In genomic region chr20:31721408-31722332, GRCh38 we compare ENCODE assay signal across 8 cellular contexts. TPM values are rescaled to one million over a fixed set of nuclear protein-coding genes. Genes with fewer than 3 reads are reported as not detected.
DNase-seq lines count a peak whose midpoint lies in the region; ATAC-seq and TF ChIP-seq lines count a peak whose summit lies in the region.

No MANE protein-coding gene starts in this region.

- intact Hi-C loops in Calu3 (cut with micrococcal nuclease; ENCODE audit: unreplicated experiment) (loop anchor here (5.0 kb wide), 2 partner anchors 44 to 159 kb away; no protein-coding TSS in a partner anchor), MCF 10A (cut with micrococcal nuclease) (loop anchor here (1.0 to 5.0 kb wide), 3 partner anchors 9 to 44 kb away; no protein-coding TSS in a partner anchor), right lobe of liver (cut with DNase I) (loop anchor here (5.0 kb wide), 1 partner anchor 59 kb away; no protein-coding TSS in a partner anchor), testis (cut with DNase I; ENCODE audit: low total_unique reads) (no loop called here)

- H3K36me3 ChIP-seq in right lobe of liver (no peaks in the 10 kb centered on the region), testis (ENCODE audit: low read depth, missing control alignments) (no peaks in the 10 kb centered on the region)

- peak overlapping the region; percentile 90 to 97 (median 95) for H3K4me3 ChIP-seq in right lobe of liver
- H3K4me3 ChIP-seq in testis = peak overlapping the region; percentile 79 to 83

- H3K27ac Mint-ChIP-seq in Calu3 (ENCODE audit: unreplicated experiment) = peak overlapping the region; percentile 94
- H3K27ac Mint-ChIP-seq in MCF 10A (ENCODE audit: low read depth, unreplicated experiment) = peak overlapping the region; percentile 93

- H3K9me3 ChIP-seq in right lobe of liver (no peaks in the 10 kb centered on the region), testis (no peaks in the 10 kb centered on the region)

- no peak for ATAC-seq in right lobe of liver
- ATAC-seq in GM19463 (IDR thresholded peaks at IDR 0.05; ENCODE audit: unreplicated experiment) = no peak

- H3K36me3 Mint-ChIP-seq in Calu3 (ENCODE audit: insufficient read depth, unreplicated experiment) (peaks cover 76% of the 10 kb centered on the region), MCF 10A (ENCODE audit: insufficient read depth, unreplicated experiment) (peaks cover 50% of the 10 kb centered on the region)

- no peaks in the 10 kb centered on the region for H3K27me3 ChIP-seq in right lobe of liver
- no peaks in the 10 kb centered on the region for H3K27me3 ChIP-seq in testis

- no peaks in the 10 kb centered on the region for H3K9me3 Mint-ChIP-seq in Calu3 (ENCODE audit: low read depth, unreplicated experiment)
- no peaks in the 10 kb centered on the region for H3K9me3 Mint-ChIP-seq in MCF 10A (ENCODE audit: unreplicated experiment)

- 5% methylated on average over 16 of the region's 23 CpGs for WGBS in right lobe of liver (ENCODE audit: insufficient coverage, low coverage, low lambda C conversion rate, missing lambda C conversion rate)
- WGBS in testis, 2 donors = 41 to 65% methylated on average over 20 of the region's 23 CpGs

- POLR2A ChIA-PET in MCF 10A (lab: Yijun Ruan, JAX) = interaction anchor here (0.6 to 13.2 kb wide), 20 partner anchors 12 to 261 kb away, joined by 3 to 491 read pairs (median 8); partner anchors contain the start of genes ID1 and TPX2

- H3K27ac ChIP-seq in right lobe of liver (peak overlapping the region; percentile 97 to 98 (median 97)), testis (peak overlapping the region; percentile 97 to 99)

- H3K4me3 Mint-ChIP-seq in Calu3 (ENCODE audit: low read depth, unreplicated experiment) = peak overlapping the region; percentile 97
- peak overlapping the region; percentile 91 for H3K4me3 Mint-ChIP-seq in MCF 10A (ENCODE audit: unreplicated experiment)

- TF ChIP-seq CTCF in Calu3 (IDR thresholded peaks at IDR 0.05; ENCODE audit: unreplicated experiment) = no peak
- no peak for TF ChIP-seq CTCF in MCF 10A (IDR thresholded peaks at IDR 0.05; ENCODE audit: unreplicated experiment)
- no peak for TF ChIP-seq CTCF in right lobe of liver (IDR thresholded peaks at IDR 0.05)
- TF ChIP-seq CTCF in testis (IDR thresholded peaks at IDR 0.05) = no peak

- H3K4me1 Mint-ChIP-seq in Calu3 (ENCODE audit: low read depth, unreplicated experiment) = peaks cover 38% of the 10 kb centered on the region
- H3K4me1 Mint-ChIP-seq in MCF 10A (ENCODE audit: insufficient read depth, unreplicated experiment) = peaks cover 46% of the 10 kb centered on the region

- H3K27me3 Mint-ChIP-seq in Calu3 (ENCODE audit: unreplicated experiment) = no peaks in the 10 kb centered on the region
- H3K27me3 Mint-ChIP-seq in MCF 10A (ENCODE audit: insufficient read depth, unreplicated experiment) = no peaks in the 10 kb centered on the region

- BruUV-seq in Calu3 (replicated peaks; lab: Mats Ljungman, UMichigan) = TSS peak; percentile 30
- TSS peak; percentile 59 for BruUV-seq in MCF 10A (replicated peaks; lab: Mats Ljungman, UMichigan)

- DNase-seq in Calu3 (no peak), NCI-H526 treated with DMSO at 0.1 percent for 48 hours (lab: John Stamatoyannopoulos, UW) (peak; percentile 76), MCF 10A (ENCODE audit: unreplicated experiment) (peak; percentile 29), right lobe of liver (peak in 2 of 3 donors; percentile 60 to 68), testis (no peak), EL (no peak)
- no peak for DNase-seq in activated CD4-positive, CD25-positive, alpha-beta regulatory T cell (lab: John Stamatoyannopoulos, UW)

- peaks cover 0 to 44% (median 16%) of the 10 kb centered on the region in 4 donors for H3K4me1 ChIP-seq in right lobe of liver
- peaks cover 32% of the 10 kb centered on the region for H3K4me1 ChIP-seq in testis

- TF ChIP-seq POLR2A in right lobe of liver (IDR thresholded peaks at IDR 0.05) = peak; percentile 20
- no peak for TF ChIP-seq POLR2A in testis (IDR thresholded peaks at IDR 0.05)

- CTCF ChIA-PET in Calu3 (lab: Charles Lee) (interaction anchor here (1.2 to 9.5 kb wide), 13 partner anchors 10 to 161 kb away, joined by 3 to 205 read pairs (median 21); partner anchors contain the start of gene TPX2), MCF 10A (lab: Yijun Ruan, JAX) (interaction anchor here (0.5 to 16.0 kb wide), 18 partner anchors 16 to 173 kb away, joined by 3 to 626 read pairs (median 35); partner anchors contain the start of genes ID1 and TPX2)

RNA-seq across cellular contexts. Expression of gene BCL2L1, which starts 1.0 kb away (rescaled TPM):
- total RNA-seq in Calu3 (2022) = 290 and 321 TPM in 2 replicates
- total RNA-seq in MCF 10A (2022) = 139 and 156 TPM in 2 replicates
- total RNA-seq in right lobe of liver = 10 to 100 TPM; 30.5 to 96.1 (median 63.4) TPM
- 10 to 100 TPM; 83.0 to 84.7 TPM for total RNA-seq in testis
- polyA plus RNA-seq in testis (ENCODE audit: insufficient read depth, low read depth, low replicate concordance) = 122 TPM

RNA-seq across cellular contexts. Expression of gene TPX2, which starts 17.4 kb away (rescaled TPM):
- total RNA-seq in Calu3 (2022) (157 and 179 TPM in 2 replicates), MCF 10A (2022) (45.3 and 79.6 TPM in 2 replicates), right lobe of liver (1 to 10 TPM in 5 of 6 experiments, under 1 TPM in 1; 0.56 to 8.3 (median 2.8) TPM), testis (10 to 100 TPM; 39.7 to 52.5 TPM)
- 74.6 TPM for polyA plus RNA-seq in testis (ENCODE audit: insufficient read depth, low read depth, low replicate concordance)

Comparison
In these comparisons a context has a peak if more than half of its experiments do, and no peak if none do; other contexts are left out.
1. DNase-seq: peak in NCI-H526 treated with DMSO at 0.1 percent for 48 hours (single experiment), MCF 10A (single experiment) and right lobe of liver (2 of 3); none in Calu3 (single experiment), testis (single experiment), EL (single experiment) and activated CD4-positive, CD25-positive, alpha-beta regulatory T cell (0 of 4).